1 cellular context compared by ENCODE assay signal in genomic region chr13:113411216-113412023, GRCh38.
TF ChIP-seq lines count a peak whose summit lies in the region.

No MANE protein-coding gene starts in this region.

TF ChIP-seq in HCT116, 20 proteins besides CTCF, POLR2A, EP300 and RAD21 (continued from another document):
- TF ChIP-seq REST (IDR thresholded peaks at IDR 0.05; ENCODE audit: low read depth) (no peak), ZBTB33 (IDR thresholded peaks at IDR 0.05; ENCODE audit: extremely low read depth, insufficient replicate concordance, low read length) (peak; percentile 39), SIN3A (IDR thresholded peaks at IDR 0.05; ENCODE audit: low read depth) (no peak), EGR1 (IDR thresholded peaks at IDR 0.05; ENCODE audit: low read depth) (no peak), EZH2 (IDR thresholded peaks at IDR 0.05) (no peak), JUND (IDR thresholded peaks at IDR 0.05) (no peak)
